ENCODE assay signal across 1 cellular context in genomic region chr22:19710020-19710768, GRCh38.
TF ChIP-seq lines count a peak whose summit lies in the region.

No MANE protein-coding gene starts in this region.

TF ChIP-seq in IMR-90, 13 proteins besides CTCF, POLR2A, EP300 and RAD21:
- no peak for TF ChIP-seq CHD1 (IDR thresholded peaks at IDR 0.05; ENCODE audit: low read depth, low read length)
- no peak for TF ChIP-seq MAFK (IDR thresholded peaks at IDR 0.05; ENCODE audit: low read depth, low read length)
- no peak for TF ChIP-seq RCOR1 (IDR thresholded peaks at IDR 0.05; ENCODE audit: insufficient replicate concordance, low read length)
- no peak for TF ChIP-seq BHLHE40 (IDR thresholded peaks at IDR 0.05; ENCODE audit: low read depth, low read length)
- TF ChIP-seq ELK1 (IDR thresholded peaks at IDR 0.05; ENCODE audit: borderline replicate concordance, low read depth, low read length), result no peak
- TF ChIP-seq CEBPB (IDR thresholded peaks at IDR 0.05; ENCODE audit: low read depth, low read length), result no peak
- no peak for TF ChIP-seq MAZ (IDR thresholded peaks at IDR 0.05; ENCODE audit: borderline replicate concordance, low read depth, low read length)
- no peak for TF ChIP-seq FOS (IDR thresholded peaks at IDR 0.05; ENCODE audit: low read depth, low read length)
- TF ChIP-seq SMC3 (IDR thresholded peaks at IDR 0.05; ENCODE audit: low read depth, low read length), result no peak
- TF ChIP-seq RFX5 (IDR thresholded peaks at IDR 0.05; ENCODE audit: low read depth, low read length), result no peak
- TF ChIP-seq NFE2L2 (IDR thresholded peaks at IDR 0.05; ENCODE audit: low read depth, low read length), result no peak
- no peak for TF ChIP-seq USF2 (IDR thresholded peaks at IDR 0.05; ENCODE audit: low read depth, low read length)
- no peak for TF ChIP-seq MXI1 (IDR thresholded peaks at IDR 0.05; ENCODE audit: borderline replicate concordance, low read depth, low read length)
